In genomic region chr1:39954261-39954869, GRCh38 we compare ENCODE assay signal across 8 cellular contexts. TPM values are rescaled to one million over a fixed set of nuclear protein-coding genes. Genes with fewer than 3 reads are reported as not detected.
A peak's percentile ranks its signal among the peaks of the same experiment; 100 is the strongest.
DNase-seq lines count a peak whose midpoint lies in the region; ATAC-seq and TF ChIP-seq lines count a peak whose summit lies in the region.

No MANE protein-coding gene starts in this region.

- H3K27ac Mint-ChIP-seq in activated naive CD4-positive, alpha-beta T cell treated with anti-CD3 and anti-CD28 coated beads for 36 hours: peak overlapping the region; percentile 57
- H3K27ac Mint-ChIP-seq in type B pancreatic cell: peak overlapping the region; percentile 78

- peak overlapping the region; percentile 80 for H3K4me3 ChIP-seq in adipocyte (ENCODE audit: low read length)
- peak overlapping the region; percentile 46 to 91 (median 54) for H3K4me3 ChIP-seq in liver (ENCODE audit: low read depth in 1 of 3, low read length in 3 of 3)
- H3K4me3 ChIP-seq in mucosa of descending colon: no peak overlapping the region

- DNase-seq in activated naive CD4-positive, alpha-beta T cell treated with anti-CD3 and anti-CD28 coated beads for 36 hours: no peak
- DNase-seq in activated naive CD4-positive, alpha-beta T cell treated with Interleukin-2 at 50 U/mL for 16 hours: no peak
- DNase-seq in adipocyte (ENCODE audit: low read depth) (peak; percentile 1), type B pancreatic cell (ENCODE audit: extremely low spot score, unreplicated experiment) (no peak), islet precursor cell (no peak), mucosa of descending colon (no peak)

- H3K9me3 ChIP-seq in adipocyte (ENCODE audit: control insufficient read depth, low read length) (no peaks in the 10 kb centered on the region), liver (ENCODE audit: control insufficient read depth in 4 of 4, low read length in 3 of 4) (no peaks in the 10 kb centered on the region), mucosa of descending colon (no peaks in the 10 kb centered on the region)

- CTCF ChIA-PET in activated naive CD4-positive, alpha-beta T cell treated with anti-CD3 and anti-CD28 coated beads for 36 hours (lab: Charles Lee): interaction anchor here (1.2 kb wide), 1 partner anchor 20 kb away, joined by 5 read pairs; no protein-coding TSS in a partner anchor

- peaks cover 27% of the 10 kb centered on the region for H3K4me1 Mint-ChIP-seq in activated naive CD4-positive, alpha-beta T cell treated with anti-CD3 and anti-CD28 coated beads for 36 hours (ENCODE audit: low read depth)
- peaks cover 29% of the 10 kb centered on the region for H3K4me1 Mint-ChIP-seq in type B pancreatic cell (ENCODE audit: unreplicated experiment)

- H3K27me3 Mint-ChIP-seq in activated naive CD4-positive, alpha-beta T cell treated with anti-CD3 and anti-CD28 coated beads for 36 hours (ENCODE audit: low read depth): no peaks in the 10 kb centered on the region
- H3K27me3 Mint-ChIP-seq in type B pancreatic cell: peaks cover 17% of the 10 kb centered on the region

- H3K36me3 ChIP-seq in adipocyte (ENCODE audit: control insufficient read depth, insufficient read depth, low read length, severe bottlenecking) (no peaks in the 10 kb centered on the region), liver (ENCODE audit: control insufficient read depth in 4 of 4, insufficient read depth in 3 of 4, low read depth in 1 of 4, low read length in 3 of 4) (peaks cover 0 to 12% (median 2%) of the 10 kb centered on the region in 4 donors), mucosa of descending colon (ENCODE audit: low read depth) (no peaks in the 10 kb centered on the region)

- no peak for ATAC-seq in HG03432 (IDR thresholded peaks at IDR 0.05; ENCODE audit: unreplicated experiment)
- no peak for ATAC-seq in mucosa of descending colon

- 43% methylated on average over 18 of the region's 18 CpGs for WGBS in liver

- no peaks in the 10 kb centered on the region for H3K27me3 ChIP-seq in adipocyte (replicated peaks; ENCODE audit: control insufficient read depth, insufficient read depth, low read length)
- no peaks in the 10 kb centered on the region for H3K27me3 ChIP-seq in liver (ENCODE audit: control insufficient read depth in 4 of 4, insufficient read depth in 4 of 4, low read length in 3 of 4)

- intact Hi-C loops in activated naive CD4-positive, alpha-beta T cell treated with anti-CD3 and anti-CD28 coated beads for 36 hours (cut with micrococcal nuclease): loop anchor here (2.0 kb wide), 1 partner anchor 36 kb away; no protein-coding TSS in a partner anchor
- intact Hi-C loops in mucosa of descending colon (cut with DNase I, micrococcal nuclease): no loop called here

- no peak for TF ChIP-seq CTCF in liver (IDR thresholded peaks at IDR 0.05; ENCODE audit: low read depth, low read length, missing input control)
- TF ChIP-seq CTCF in type B pancreatic cell (conservative IDR thresholded peaks at IDR 0.05): no peak
- TF ChIP-seq CTCF in mucosa of descending colon (IDR thresholded peaks at IDR 0.05): no peak

- no peak for TF ChIP-seq RAD21 in liver (IDR thresholded peaks at IDR 0.05)

- no peaks in the 10 kb centered on the region for H3K9me3 Mint-ChIP-seq in activated naive CD4-positive, alpha-beta T cell treated with anti-CD3 and anti-CD28 coated beads for 36 hours
- no peaks in the 10 kb centered on the region for H3K9me3 Mint-ChIP-seq in type B pancreatic cell

- H3K4me1 ChIP-seq in adipocyte (ENCODE audit: control insufficient read depth, insufficient read depth, low read length) (peaks cover 24% of the 10 kb centered on the region), liver (ENCODE audit: control insufficient read depth in 4 of 4, insufficient read depth in 4 of 4, low read length in 3 of 4) (peaks cover 3 to 48% (median 32%) of the 10 kb centered on the region in 4 donors), mucosa of descending colon (ENCODE audit: low read depth) (peaks cover 15% of the 10 kb centered on the region)

- H3K4me3 Mint-ChIP-seq in activated naive CD4-positive, alpha-beta T cell treated with anti-CD3 and anti-CD28 coated beads for 36 hours: peak overlapping the region; percentile 88
- H3K4me3 Mint-ChIP-seq in type B pancreatic cell: peak overlapping the region; percentile 92

- H3K9ac ChIP-seq in adipocyte (ENCODE audit: low read length): peak overlapping the region; percentile 65
- peak overlapping the region in 1 of 2 donors; percentile 44 for H3K9ac ChIP-seq in liver (ENCODE audit: low read depth in 1 of 2, low read length in 2 of 2)

- H3K36me3 Mint-ChIP-seq in activated naive CD4-positive, alpha-beta T cell treated with anti-CD3 and anti-CD28 coated beads for 36 hours (ENCODE audit: low read depth): peaks cover 21% of the 10 kb centered on the region
- H3K36me3 Mint-ChIP-seq in type B pancreatic cell: peaks cover 4% of the 10 kb centered on the region

- H3K27ac ChIP-seq in liver (ENCODE audit: low read depth in 1 of 2, low read length in 2 of 2): peak overlapping the region; percentile 13 to 34

TF ChIP-seq in liver, 16 proteins besides CTCF, POLR2A, EP300 and RAD21:
- TF ChIP-seq ZBTB33 (IDR thresholded peaks at IDR 0.05) (no peak), RXRA (IDR thresholded peaks at IDR 0.05) (peak; percentile 17 to 38), FOXA2 (IDR thresholded peaks at IDR 0.05) (no peak), HNF4A (conservative IDR thresholded peaks at IDR 0.05) (peak in 1 of 2 donors; percentile 5), ATF3 (IDR thresholded peaks at IDR 0.05) (peak; percentile 74)

RNA-seq across cellular contexts. Expression of gene MFSD2A, which starts 0.6 kb away (rescaled TPM):
- 1 to 10 TPM; 4.0 to 4.5 TPM for total RNA-seq in activated naive CD4-positive, alpha-beta T cell treated with anti-CD3 and anti-CD28 coated beads for 36 hours
- 100 to 1,000 TPM in 1 of 2 donors, under 1 TPM in 1; 0.37 to 294 TPM for total RNA-seq in liver
- polyA plus RNA-seq in liver: 100 to 1,000 TPM in 1 of 2 donors, 10 to 100 TPM in 1; 84.3 to 257 TPM
- 6.1 and 7.3 TPM in 2 replicates for total RNA-seq in type B pancreatic cell (ENCODE audit: low replicate concordance)
- 10 to 100 TPM; 11.3 to 29.6 (median 24.4) TPM for total RNA-seq in mucosa of descending colon

RNA-seq across cellular contexts. Expression of gene MYCL, which starts 52.6 kb away (rescaled TPM):
- under 1 TPM in 1 of 2 experiments, not detected in 1; 0.19 TPM for total RNA-seq in activated naive CD4-positive, alpha-beta T cell treated with anti-CD3 and anti-CD28 coated beads for 36 hours
- total RNA-seq in liver (1 to 10 TPM; 1.8 to 6.6 TPM), type B pancreatic cell (ENCODE audit: low replicate concordance) (19.5 and 36.5 TPM in 2 replicates), mucosa of descending colon (10 to 100 TPM in 1 of 3 donors, 1 to 10 TPM in 2; 4.2 to 17.2 (median 9.4) TPM)
- polyA plus RNA-seq in liver: 1 to 10 TPM; 2.4 to 2.6 TPM
